In genomic region chr1:221712198-221712684, GRCh38 we compare ENCODE assay signal across 9 cellular contexts. TPM values are rescaled to one million over a fixed set of nuclear protein-coding genes. Genes with fewer than 3 reads are reported as not detected.
DNase-seq lines count a peak whose midpoint lies in the region; ATAC-seq and TF ChIP-seq lines count a peak whose summit lies in the region.
"Had no signal": no experiment of that assay in that cellular context is flagged by ENCODE, and none has a peak within 500 bp of the region (broad histone marks: within the 10 kb centered on the region; RNA-seq: fewer than 3 reads in every experiment).

No MANE protein-coding gene starts in this region.

- ATAC-seq in GM18873 (IDR thresholded peaks at IDR 0.05; ENCODE audit: low FRiP score, unreplicated experiment) (peak; percentile 45), HG03139 (IDR thresholded peaks at IDR 0.05; ENCODE audit: unreplicated experiment) (peak; percentile 38)
- ATAC-seq: HCT116 had no signal

- peaks cover 61% of the 10 kb centered on the region for H3K4me1 ChIP-seq in BE2C
- peaks cover 26% of the 10 kb centered on the region for H3K4me1 ChIP-seq in HAP-1

- in situ Hi-C loops in HAP-1 (cut with MboI; ENCODE audit: low sequenced_read_pairs), result no loop called here

- H3K9me3 ChIP-seq in BE2C (no peaks in the 10 kb centered on the region), HAP-1 (no peaks in the 10 kb centered on the region)

- peak; percentile 64 for DNase-seq in AG09309 (ENCODE audit: low read depth)
- peak; percentile 20 for DNase-seq in T-helper 9 cell
- peak; percentile 78 for DNase-seq in fibroblast of pulmonary artery (ENCODE audit: low read depth)
- peak; percentile 74 for DNase-seq in stromal cell of bone marrow (ENCODE audit: low read depth)
- DNase-seq in BE2C, result no peak
- DNase-seq in HAP-1 (ENCODE audit: low spot score in 2 of 2), result no peak

- H3K4me3 ChIP-seq in AG09309 (ENCODE audit: control insufficient read depth, low read depth, low read length), result no peak overlapping the region
- H3K4me3 ChIP-seq in fibroblast of pulmonary artery (replicated peaks; ENCODE audit: low read depth, low read length), result no peak overlapping the region
- H3K4me3 ChIP-seq in BE2C (ENCODE audit: low read depth, low read length), result no peak overlapping the region
- H3K4me3 ChIP-seq in HAP-1, result no peak overlapping the region

- no peak for TF ChIP-seq CTCF in AG09309 (IDR thresholded peaks at IDR 0.05; ENCODE audit: control insufficient read depth, insufficient read depth, low read depth, low read length, missing control alignments)
- TF ChIP-seq CTCF in fibroblast of pulmonary artery (IDR thresholded peaks at IDR 0.05; ENCODE audit: low read length, missing control alignments), result no peak
- TF ChIP-seq CTCF in BE2C (IDR thresholded peaks at IDR 0.05; ENCODE audit: low read depth, low read length), result no peak

- H3K36me3 ChIP-seq in BE2C (no peaks in the 10 kb centered on the region; the same call in 1 of the 2 replicates), HAP-1 (replicated peaks) (no peaks in the 10 kb centered on the region)

- H3K27me3 ChIP-seq in BE2C (no peaks in the 10 kb centered on the region), HAP-1 (ENCODE audit: low read depth) (no peaks in the 10 kb centered on the region)

RNA-seq across cellular contexts. Expression of gene DUSP10, which starts 29.6 kb away (rescaled TPM):
- 17.0 TPM for polyA plus RNA-seq in BE2C (2012; ENCODE audit: insufficient read depth, insufficient read length, low read depth)

Comparison
In these comparisons a context has a peak if more than half of its experiments do, and no peak if none do; other contexts are left out.
1. DNase-seq: peak in AG09309 (single experiment), T-helper 9 cell (single experiment), fibroblast of pulmonary artery (single experiment) and stromal cell of bone marrow (single experiment); none in BE2C (single experiment) and HAP-1 (0 of 2).